In genomic region chr2:233191009-233191408, GRCh38 we compare ENCODE assay signal across 8 cellular contexts.
A peak's percentile ranks its signal among the peaks of the same experiment; 100 is the strongest.
DNase-seq lines count a peak whose midpoint lies in the region; ATAC-seq and TF ChIP-seq lines count a peak whose summit lies in the region.
"Not testable (repeated sequence)": the region's sequence is repeated elsewhere in the genome, so short reads cannot be mapped to it uniquely, and the experiment has no call there.

No MANE protein-coding gene starts in this region.

- not testable (repeated sequence) for H3K4me1 Mint-ChIP-seq in T-helper 2 cell treated with Interferon-gamma antibody and Interleukin-4, amounts not matched to agents 5 μg/mL and 100 μg/mL, for 36 hours (ENCODE audit: low read depth); activated CD4-positive, alpha-beta memory T cell treated with anti-CD3 and anti-CD28 coated beads, Interleukin-2, amount 10 ng/mL, durations not matched to agents 7 days and 5 days; immature natural killer cell

- not testable (repeated sequence) for H3K9ac ChIP-seq in BLaER1 treated with 17β-estradiol and CSF1 and Interleukin-3, amounts not matched to agents 10 nM and 100 nM

- H3K27me3 ChIP-seq in BLaER1 treated with 17β-estradiol and CSF1 and Interleukin-3, amounts not matched to agents 10 nM and 100 nM; HL-60 (ENCODE audit: insufficient read depth, poor library complexity, severe bottlenecking): not testable (repeated sequence)

- peak in 1 of 2 experiments; percentile 58 for DNase-seq in HL-60 (ENCODE audit: low read depth in 1 of 2, low spot score in 1 of 2)
- DNase-seq in NOMO-1 treated with DMSO at 0.1 percent for 48 hours (lab: John Stamatoyannopoulos, UW; ENCODE audit: unreplicated experiment), result peak; percentile 54
- DNase-seq in T-helper 2 cell treated with Interferon-gamma antibody and Interleukin-4, amounts not matched to agents 5 μg/mL and 100 μg/mL, for 36 hours (ENCODE audit: low spot score); activated CD4-positive, alpha-beta memory T cell treated with anti-CD3 and anti-CD28 coated beads, Interleukin-2, amount 10 ng/mL, durations not matched to agents 7 days and 5 days; activated naive CD4-positive, alpha-beta T cell treated with anti-CD3 and anti-CD28 coated beads, Interleukin-2, amount 50 U/mL, for 72 hours (ENCODE audit: low spot score in 2 of 2); immature natural killer cell: not testable (repeated sequence)
- DNase-seq in pons (ENCODE audit: low spot score), result peak; percentile 18

- peaks cover 98 to 100% (median 100%) of the 10 kb centered on the region in 11 experiments for H3K36me3 ChIP-seq in BLaER1 treated with 17β-estradiol and CSF1 and Interleukin-3, amounts not matched to agents 10 nM and 100 nM

- 0 out of 20 replicates have a peak overlapping the region, but pooled peaks of 1 of the 10 experiments have one; percentile 4 for H3K4me3 ChIP-seq in BLaER1 treated with 17β-estradiol and CSF1 and Interleukin-3, amounts not matched to agents 10 nM and 100 nM
- not testable (repeated sequence) for H3K4me3 ChIP-seq in HL-60 (replicated peaks; ENCODE audit: insufficient read depth, low read length)

- POLR2A ChIA-PET in activated CD4-positive, alpha-beta memory T cell treated with anti-CD3 and anti-CD28 coated beads, Interleukin-2, amount 10 ng/mL, durations not matched to agents 7 days and 5 days (lab: Charles Lee), result not testable (repeated sequence)

- H3K36me3 Mint-ChIP-seq in T-helper 2 cell treated with Interferon-gamma antibody and Interleukin-4, amounts not matched to agents 5 μg/mL and 100 μg/mL, for 36 hours (ENCODE audit: low read depth), result peaks cover 75% of the 10 kb centered on the region
- H3K36me3 Mint-ChIP-seq in activated CD4-positive, alpha-beta memory T cell treated with anti-CD3 and anti-CD28 coated beads, Interleukin-2, amount 10 ng/mL, durations not matched to agents 7 days and 5 days (ENCODE audit: low read depth), result peaks cover 82% of the 10 kb centered on the region
- H3K36me3 Mint-ChIP-seq in activated naive CD4-positive, alpha-beta T cell treated with anti-CD3 and anti-CD28 coated beads, Interleukin-2, amount 50 U/mL, for 72 hours, result peaks cover 17 to 22% of the 10 kb centered on the region in 2 donors
- H3K36me3 Mint-ChIP-seq in immature natural killer cell, result peaks cover 30 to 65% (median 49%) of the 10 kb centered on the region in 3 donors

- H3K9me3 Mint-ChIP-seq in T-helper 2 cell treated with Interferon-gamma antibody and Interleukin-4, amounts not matched to agents 5 μg/mL and 100 μg/mL, for 36 hours; activated CD4-positive, alpha-beta memory T cell treated with anti-CD3 and anti-CD28 coated beads, Interleukin-2, amount 10 ng/mL, durations not matched to agents 7 days and 5 days; activated naive CD4-positive, alpha-beta T cell treated with anti-CD3 and anti-CD28 coated beads, Interleukin-2, amount 50 U/mL, for 72 hours; immature natural killer cell: not testable (repeated sequence)

- H3K27ac Mint-ChIP-seq in T-helper 2 cell treated with Interferon-gamma antibody and Interleukin-4, amounts not matched to agents 5 μg/mL and 100 μg/mL, for 36 hours, result peak overlapping the region; percentile 18
- H3K27ac Mint-ChIP-seq in activated CD4-positive, alpha-beta memory T cell treated with anti-CD3 and anti-CD28 coated beads, Interleukin-2, amount 10 ng/mL, durations not matched to agents 7 days and 5 days, result peak overlapping the region; percentile 4
- peak overlapping the region; percentile 4 to 66 for H3K27ac Mint-ChIP-seq in activated naive CD4-positive, alpha-beta T cell treated with anti-CD3 and anti-CD28 coated beads, Interleukin-2, amount 50 U/mL, for 72 hours
- H3K27ac Mint-ChIP-seq in immature natural killer cell, result peak overlapping the region; percentile 51 to 77 (median 60)

- not testable (repeated sequence) for H3K4me3 Mint-ChIP-seq in T-helper 2 cell treated with Interferon-gamma antibody and Interleukin-4, amounts not matched to agents 5 μg/mL and 100 μg/mL, for 36 hours; activated CD4-positive, alpha-beta memory T cell treated with anti-CD3 and anti-CD28 coated beads, Interleukin-2, amount 10 ng/mL, durations not matched to agents 7 days and 5 days; immature natural killer cell

- H3K4me2 ChIP-seq in BLaER1 treated with 17β-estradiol and CSF1 and Interleukin-3, amounts not matched to agents 10 nM and 100 nM, result peak overlapping the region in 9 of 11 experiments; percentile 11 to 79 (median 70); a peak in 15 of 22 replicates

- peak overlapping the region in 10 of 11 experiments; percentile 8 to 71 (median 56); a peak in 15 of 22 replicates for H3K27ac ChIP-seq in BLaER1 treated with 17β-estradiol and CSF1 and Interleukin-3, amounts not matched to agents 10 nM and 100 nM
- H3K27ac ChIP-seq in HL-60 (replicated peaks), result peak overlapping the region; percentile 36

- H4K20me1 ChIP-seq in BLaER1 treated with 17β-estradiol and CSF1 and Interleukin-3, amounts not matched to agents 10 nM and 100 nM, result not testable (repeated sequence)

- TF ChIP-seq CTCF in HL-60 (IDR thresholded peaks at IDR 0.05; ENCODE audit: insufficient read depth, low read length), result not testable (repeated sequence)

- ATAC-seq in activated naive CD4-positive, alpha-beta T cell treated with anti-CD3 and anti-CD28 coated beads, Interleukin-2, amount 50 U/mL, for 72 hours, result not testable (repeated sequence)

- not testable (repeated sequence) for H3K27me3 Mint-ChIP-seq in T-helper 2 cell treated with Interferon-gamma antibody and Interleukin-4, amounts not matched to agents 5 μg/mL and 100 μg/mL, for 36 hours (ENCODE audit: low read depth); activated CD4-positive, alpha-beta memory T cell treated with anti-CD3 and anti-CD28 coated beads, Interleukin-2, amount 10 ng/mL, durations not matched to agents 7 days and 5 days
- peaks cover 22 to 49% (median 29%) of the 10 kb centered on the region in 3 donors for H3K27me3 Mint-ChIP-seq in immature natural killer cell (ENCODE audit: low read depth in 3 of 3)

- peaks cover 3 to 59% (median 34%) of the 10 kb centered on the region in 10 experiments for H3K4me1 ChIP-seq in BLaER1 treated with 17β-estradiol and CSF1 and Interleukin-3, amounts not matched to agents 10 nM and 100 nM

- H3K9me3 ChIP-seq in BLaER1 treated with 17β-estradiol and CSF1 and Interleukin-3, amounts not matched to agents 10 nM and 100 nM (replicated peaks in 1 of 11), result peaks cover 0 to 14% (median 0%) of the 10 kb centered on the region in 11 experiments; a peak in 4 of 22 replicates

- CTCF ChIA-PET in activated CD4-positive, alpha-beta memory T cell treated with anti-CD3 and anti-CD28 coated beads, Interleukin-2, amount 10 ng/mL, durations not matched to agents 7 days and 5 days (lab: Charles Lee), result not testable (repeated sequence)

Comparison
In these comparisons a context has a peak if more than half of its experiments do, and no peak if none do; other contexts are left out.
1. H3K27ac Mint-ChIP-seq: peak in every context shown above with its lines; median percentile 60 in immature natural killer cell; 35 in activated naive CD4-positive, alpha-beta T cell treated with anti-CD3 and anti-CD28 coated beads, Interleukin-2, amount 50 U/mL, for 72 hours; 18 in T-helper 2 cell treated with Interferon-gamma antibody and Interleukin-4, amounts not matched to agents 5 μg/mL and 100 μg/mL, for 36 hours; 4 in activated CD4-positive, alpha-beta memory T cell treated with anti-CD3 and anti-CD28 coated beads, Interleukin-2, amount 10 ng/mL, durations not matched to agents 7 days and 5 days.